Comparison of ENCODE assay signal across 15 cellular contexts in the genomic region with DNA sequence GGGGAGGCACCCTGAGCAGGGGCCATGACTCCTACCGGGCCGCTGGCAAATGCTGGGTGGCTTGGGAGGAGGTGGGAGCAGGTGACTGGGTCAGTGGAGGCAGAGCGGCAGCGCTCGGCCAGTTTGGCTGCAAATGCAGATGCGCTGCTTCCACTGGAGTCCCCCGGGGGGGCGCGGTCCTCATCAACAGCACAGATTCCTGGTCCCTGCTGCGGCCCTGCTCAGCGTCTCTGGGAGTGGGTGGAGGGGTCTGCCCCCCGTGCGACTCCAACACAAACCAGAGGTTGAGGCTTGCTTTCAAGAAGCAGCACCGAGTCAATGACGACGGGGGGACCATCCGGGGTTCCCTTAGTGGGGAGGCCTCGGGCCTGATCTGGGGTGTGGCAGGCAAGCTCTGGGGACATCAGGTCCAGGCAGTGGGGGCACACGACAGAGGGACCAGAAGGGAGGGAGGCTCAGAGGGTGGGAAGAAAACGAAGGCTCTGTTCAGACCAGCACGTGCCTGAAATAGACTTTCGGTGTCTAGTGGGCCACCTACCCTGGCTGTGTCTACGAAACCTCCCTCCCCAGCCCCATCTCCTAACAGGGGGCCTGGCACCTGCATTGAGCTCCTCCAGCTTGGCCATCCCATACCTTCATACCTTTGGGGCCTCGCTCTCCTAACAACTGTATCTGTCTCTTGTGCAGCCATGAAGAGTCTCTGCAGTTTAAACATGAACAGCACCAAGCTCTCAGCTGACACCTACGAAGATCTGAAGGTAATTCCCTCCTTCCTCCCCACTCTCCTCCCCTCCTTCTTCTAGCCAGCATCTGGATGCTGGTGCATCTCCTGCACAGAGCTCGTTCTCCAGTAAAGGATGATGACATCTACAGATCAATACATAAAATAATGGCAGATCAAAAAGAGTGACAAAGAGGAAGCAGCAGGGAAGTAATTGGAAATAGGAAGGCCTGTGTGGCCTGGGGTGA.
A peak's percentile ranks its signal among the peaks of the same experiment; 100 is the strongest.
DNase-seq lines count a peak whose midpoint lies in the region; ATAC-seq lines count a peak whose summit lies in the region.
"Had no signal": no experiment of that assay in that cellular context is flagged by ENCODE, and none has a peak within 500 bp of the region (broad histone marks: within the 10 kb centered on the region; RNA-seq: fewer than 3 reads in every experiment).

No MANE protein-coding gene starts in this region.

- H3K27ac ChIP-seq in muscle layer of duodenum (ENCODE audit: low read length), result peak overlapping the region; percentile 65
- peak overlapping the region; percentile 88 for H3K27ac ChIP-seq in stomach smooth muscle (ENCODE audit: low read length)
- H3K27ac ChIP-seq: brain microvascular endothelial cell had no signal

- peak overlapping the region; percentile 22 for H3K27ac Mint-ChIP-seq in activated CD4-positive, alpha-beta T cell treated with anti-CD3 and anti-CD28 coated beads, Interleukin-2, amount 10 ng/mL, durations not matched to agents 24 days and 14 days
- H3K27ac Mint-ChIP-seq in central memory CD8-positive, alpha-beta T cell (ENCODE audit: low read depth), result peak overlapping the region; percentile 83

- peak overlapping the region; percentile 51 to 74 for H3K9ac ChIP-seq in stomach smooth muscle (ENCODE audit: low read length in 2 of 2)

- no peaks in the 10 kb centered on the region for H3K27me3 Mint-ChIP-seq in activated CD4-positive, alpha-beta T cell treated with anti-CD3 and anti-CD28 coated beads, Interleukin-2, amount 10 ng/mL, durations not matched to agents 24 days and 14 days
- H3K27me3 Mint-ChIP-seq in central memory CD8-positive, alpha-beta T cell, result no peaks in the 10 kb centered on the region
- H3K27me3 Mint-ChIP-seq: CD4-positive, CD25-positive, alpha-beta regulatory T cell had no signal

- no peak for DNase-seq in activated CD4-positive, alpha-beta T cell treated with anti-CD3 and anti-CD28 coated beads, Interleukin-2, amount 10 ng/mL, durations not matched to agents 24 days and 14 days
- no peak for DNase-seq in activated CD4-positive, alpha-beta T cell treated with anti-CD3 and anti-CD28 coated beads for 48 hours
- no peak for DNase-seq in central memory CD8-positive, alpha-beta T cell (ENCODE audit: low spot score in 2 of 2)
- DNase-seq: 8988T; activated CD8-positive, alpha-beta memory T cell treated with anti-CD3 and anti-CD28 coated beads for 24 hours; activated naive CD4-positive, alpha-beta T cell; CD4-positive, CD25-positive, alpha-beta regulatory T cell; foreskin melanocyte; KG1 had no signal

- H3K4me3 ChIP-seq in muscle layer of duodenum (ENCODE audit: low read depth in 1 of 2, low read length in 2 of 2), result no peak overlapping the region
- H3K4me3 ChIP-seq in stomach smooth muscle (ENCODE audit: low read length in 2 of 2), result no peak overlapping the region

- H3K27me3 ChIP-seq in muscle layer of duodenum (ENCODE audit: low read depth, low read length) (no peaks in the 10 kb centered on the region), stomach smooth muscle (ENCODE audit: control insufficient read depth in 1 of 2, insufficient read depth in 2 of 2, low read length in 2 of 2) (no peaks in the 10 kb centered on the region)
- H3K27me3 ChIP-seq: brain microvascular endothelial cell had no signal

- H3K36me3 Mint-ChIP-seq in activated CD4-positive, alpha-beta T cell treated with anti-CD3 and anti-CD28 coated beads, Interleukin-2, amount 10 ng/mL, durations not matched to agents 24 days and 14 days (ENCODE audit: low read depth), result peaks cover 29% of the 10 kb centered on the region
- peaks cover 28% of the 10 kb centered on the region for H3K36me3 Mint-ChIP-seq in central memory CD8-positive, alpha-beta T cell (ENCODE audit: insufficient read depth)

- H3K9me3 Mint-ChIP-seq in activated CD4-positive, alpha-beta T cell treated with anti-CD3 and anti-CD28 coated beads, Interleukin-2, amount 10 ng/mL, durations not matched to agents 24 days and 14 days, result no peaks in the 10 kb centered on the region
- H3K9me3 Mint-ChIP-seq in central memory CD8-positive, alpha-beta T cell, result no peaks in the 10 kb centered on the region

- peaks cover 5% of the 10 kb centered on the region for H3K4me1 Mint-ChIP-seq in activated CD4-positive, alpha-beta T cell treated with anti-CD3 and anti-CD28 coated beads, Interleukin-2, amount 10 ng/mL, durations not matched to agents 24 days and 14 days
- H3K4me1 Mint-ChIP-seq in central memory CD8-positive, alpha-beta T cell, result no peaks in the 10 kb centered on the region

- H3K4me3 Mint-ChIP-seq in activated CD4-positive, alpha-beta T cell treated with anti-CD3 and anti-CD28 coated beads, Interleukin-2, amount 10 ng/mL, durations not matched to agents 24 days and 14 days, result no peak overlapping the region
- no peak overlapping the region for H3K4me3 Mint-ChIP-seq in central memory CD8-positive, alpha-beta T cell

- ATAC-seq in central memory CD8-positive, alpha-beta T cell (replicated peaks; ENCODE audit: extremely low read depth, poor library complexity, severe bottlenecking), result no peak
- no peak for ATAC-seq in GM21529 (IDR thresholded peaks at IDR 0.05; ENCODE audit: unreplicated experiment)
- ATAC-seq in HG02884 (IDR thresholded peaks at IDR 0.05; ENCODE audit: unreplicated experiment), result no peak
- ATAC-seq in GM18511 (IDR thresholded peaks at IDR 0.05; ENCODE audit: unreplicated experiment), result no peak

- H3K4me1 ChIP-seq in muscle layer of duodenum (ENCODE audit: control insufficient read depth in 1 of 2, insufficient read depth in 2 of 2, low read length in 2 of 2) (peaks cover 7 to 18% of the 10 kb centered on the region in 2 donors), stomach smooth muscle (ENCODE audit: control insufficient read depth, insufficient read depth, low read length) (peaks cover 54% of the 10 kb centered on the region)

- H3K9me3 ChIP-seq in muscle layer of duodenum (ENCODE audit: control insufficient read depth in 1 of 2, low read length in 2 of 2) (no peaks in the 10 kb centered on the region), stomach smooth muscle (ENCODE audit: control insufficient read depth in 2 of 2, low read length in 2 of 2) (no peaks in the 10 kb centered on the region)

- H3K36me3 ChIP-seq in muscle layer of duodenum (ENCODE audit: control insufficient read depth in 1 of 2, insufficient read depth in 2 of 2, low read length in 2 of 2) (peaks cover 59 to 61% of the 10 kb centered on the region in 2 donors), stomach smooth muscle (ENCODE audit: control insufficient read depth in 2 of 2, insufficient read depth in 2 of 2, low read length in 2 of 2) (peaks cover 37 to 46% of the 10 kb centered on the region in 2 donors)

- intact Hi-C loops in activated CD4-positive, alpha-beta T cell treated with anti-CD3 and anti-CD28 coated beads, Interleukin-2, amount 10 ng/mL, durations not matched to agents 24 days and 14 days (cut with micrococcal nuclease), result no loop called here
